9 cellular contexts compared by ENCODE assay signal in the genomic region with DNA sequence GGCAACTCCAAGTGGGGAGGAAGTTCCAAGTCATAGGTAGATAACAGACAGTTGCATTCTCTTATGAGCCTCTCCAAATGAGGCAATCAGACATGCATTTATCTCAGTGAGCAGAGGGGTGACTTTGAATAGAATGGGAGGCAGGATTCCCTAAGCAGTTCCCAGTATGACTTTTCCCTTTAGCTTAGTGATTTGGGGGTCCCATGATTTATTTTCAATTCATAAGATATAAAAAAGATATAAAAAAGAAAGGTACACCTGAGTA. TPM values are rescaled to one million over a fixed set of nuclear protein-coding genes. Genes with fewer than 3 reads are reported as not detected.
DNase-seq lines count a peak whose midpoint lies in the region; ATAC-seq, FAIRE-seq and TF ChIP-seq lines count a peak whose summit lies in the region.
"Had no signal": no experiment of that assay in that cellular context is flagged by ENCODE, and none has a peak within 500 bp of the region (broad histone marks: within the 10 kb centered on the region; RNA-seq: fewer than 3 reads in every experiment).

No MANE protein-coding gene starts in this region.

- H3K36me3 ChIP-seq in keratinocyte (ENCODE audit: control insufficient read depth in 2 of 2, extremely low read depth in 1 of 2, insufficient read depth in 2 of 2, low read length in 2 of 2) (peaks cover 0 to 2% of the 10 kb centered on the region in 2 experiments), thyroid gland (peaks cover 4 to 13% of the 10 kb centered on the region in 2 donors)

- intact Hi-C loops in thyroid gland (cut with DNase I): no loop called here

- no peak for DNase-seq in activated CD8-positive, alpha-beta memory T cell treated with anti-CD3 and anti-CD28 coated beads, Interleukin-2, amount 10 ng/mL, durations not matched to agents 7 days and 5 days
- no peak for DNase-seq in activated CD8-positive, alpha-beta memory T cell treated with anti-CD3 and anti-CD28 coated beads for 24 hours
- DNase-seq in keratinocyte (ENCODE audit: low read depth, low spot score) (no peak), thyroid gland (no peak), NCI-H2081 (lab: John Stamatoyannopoulos, UW) (no peak), occipital lobe (lab: John Stamatoyannopoulos, UW) (no peak)

- H3K27me3 ChIP-seq in keratinocyte (ENCODE audit: control insufficient read depth, extremely low read depth, insufficient read depth, low read length) (no peaks in the 10 kb centered on the region), thyroid gland (no peaks in the 10 kb centered on the region)

- H3K9me1 ChIP-seq in keratinocyte (ENCODE audit: control insufficient read depth, extremely low read depth, insufficient read depth, low read length): no peaks in the 10 kb centered on the region

- peak overlapping the region; percentile 91 for H3K4me3 Mint-ChIP-seq in activated CD8-positive, alpha-beta memory T cell treated with anti-CD3 and anti-CD28 coated beads, Interleukin-2, amount 10 ng/mL, durations not matched to agents 7 days and 5 days
- H3K4me3 Mint-ChIP-seq in activated T-helper 17 cell treated with anti-CD3 and anti-CD28 coated beads, Interleukin-2, amount 50 U/mL, for 72 hours: peak overlapping the region; percentile 100

- peak overlapping the region; percentile 22 for H2AFZ ChIP-seq in keratinocyte (ENCODE audit: control insufficient read depth, low read length)

- H3K9ac ChIP-seq in keratinocyte (ENCODE audit: control insufficient read depth, extremely low read depth, insufficient read depth, low read length): peak overlapping the region; percentile 97

- no peak for TF ChIP-seq CTCF in keratinocyte (optimal IDR thresholded peaks at IDR 0.05 in 1 of 3, IDR thresholded peaks at IDR 0.05 in 1 of 3, conservative IDR thresholded peaks at IDR 0.05 in 1 of 3; ENCODE audit: extremely low read depth in 1 of 3, insufficient read depth in 2 of 3, low read length in 3 of 3)
- no peak for TF ChIP-seq CTCF in thyroid gland (IDR thresholded peaks at IDR 0.05)

- no peak for FAIRE-seq in keratinocyte (lab: Jason Lieb, UNC)
- FAIRE-seq: TTC549 had no signal

- peaks cover 13% of the 10 kb centered on the region for H3K36me3 Mint-ChIP-seq in activated CD8-positive, alpha-beta memory T cell treated with anti-CD3 and anti-CD28 coated beads, Interleukin-2, amount 10 ng/mL, durations not matched to agents 7 days and 5 days
- peaks cover 29% of the 10 kb centered on the region for H3K36me3 Mint-ChIP-seq in activated T-helper 17 cell treated with anti-CD3 and anti-CD28 coated beads, Interleukin-2, amount 50 U/mL, for 72 hours (ENCODE audit: low read depth)

- peaks cover 14% of the 10 kb centered on the region for H3K79me2 ChIP-seq in keratinocyte (ENCODE audit: control insufficient read depth, insufficient read depth, low read length)

- H3K27ac ChIP-seq in keratinocyte (ENCODE audit: control insufficient read depth, insufficient read depth, low read length): peak overlapping the region; percentile 96
- no peak overlapping the region for H3K27ac ChIP-seq in thyroid gland

- H3K27ac Mint-ChIP-seq in activated CD8-positive, alpha-beta memory T cell treated with anti-CD3 and anti-CD28 coated beads, Interleukin-2, amount 10 ng/mL, durations not matched to agents 7 days and 5 days: peak overlapping the region; percentile 57
- peak overlapping the region; percentile 99 for H3K27ac Mint-ChIP-seq in activated T-helper 17 cell treated with anti-CD3 and anti-CD28 coated beads, Interleukin-2, amount 50 U/mL, for 72 hours

- H3K4me1 ChIP-seq in keratinocyte (ENCODE audit: control insufficient read depth, extremely low read depth, insufficient read depth, low read length) (peaks cover 14% of the 10 kb centered on the region), thyroid gland (peaks cover 11 to 14% of the 10 kb centered on the region in 2 donors)

- H3K9me3 Mint-ChIP-seq in activated CD8-positive, alpha-beta memory T cell treated with anti-CD3 and anti-CD28 coated beads, Interleukin-2, amount 10 ng/mL, durations not matched to agents 7 days and 5 days (ENCODE audit: low read depth): no peaks in the 10 kb centered on the region
- H3K9me3 Mint-ChIP-seq in activated T-helper 17 cell treated with anti-CD3 and anti-CD28 coated beads, Interleukin-2, amount 50 U/mL, for 72 hours: no peaks in the 10 kb centered on the region

- H3K9me3 ChIP-seq in keratinocyte (ENCODE audit: control insufficient read depth, low read depth, low read length) (no peaks in the 10 kb centered on the region), thyroid gland (no peaks in the 10 kb centered on the region)

- peaks cover 18% of the 10 kb centered on the region for H3K4me1 Mint-ChIP-seq in activated CD8-positive, alpha-beta memory T cell treated with anti-CD3 and anti-CD28 coated beads, Interleukin-2, amount 10 ng/mL, durations not matched to agents 7 days and 5 days
- H3K4me1 Mint-ChIP-seq in activated T-helper 17 cell treated with anti-CD3 and anti-CD28 coated beads, Interleukin-2, amount 50 U/mL, for 72 hours: peaks cover 12% of the 10 kb centered on the region

- H3K4me3 ChIP-seq in keratinocyte (ENCODE audit: control insufficient read depth in 2 of 3, extremely low read depth in 1 of 3, insufficient read depth in 2 of 3, low read depth in 1 of 3, low read length in 3 of 3) (peak overlapping the region; percentile 88 to 95 (median 90)), thyroid gland (replicated peaks in 1 of 3) (peak overlapping the region in 2 of 3 donors; percentile 79 to 99)

- no peaks in the 10 kb centered on the region for H4K20me1 ChIP-seq in keratinocyte (ENCODE audit: control insufficient read depth, extremely low read depth, insufficient read depth, low read length)

- H3K27me3 Mint-ChIP-seq in activated CD8-positive, alpha-beta memory T cell treated with anti-CD3 and anti-CD28 coated beads, Interleukin-2, amount 10 ng/mL, durations not matched to agents 7 days and 5 days: no peaks in the 10 kb centered on the region
- no peaks in the 10 kb centered on the region for H3K27me3 Mint-ChIP-seq in activated T-helper 17 cell treated with anti-CD3 and anti-CD28 coated beads, Interleukin-2, amount 50 U/mL, for 72 hours

- ATAC-seq in activated CD8-positive, alpha-beta memory T cell treated with anti-CD3 and anti-CD28 coated beads, Interleukin-2, amount 10 ng/mL, durations not matched to agents 7 days and 5 days: no peak
- ATAC-seq in activated T-helper 17 cell treated with anti-CD3 and anti-CD28 coated beads, Interleukin-2, amount 50 U/mL, for 72 hours (replicated peaks): no peak
- ATAC-seq in GM18868 (IDR thresholded peaks at IDR 0.05; ENCODE audit: unreplicated experiment): no peak

- no peak for TF ChIP-seq POLR2A in thyroid gland (IDR thresholded peaks at IDR 0.05)

- dilution Hi-C loops in keratinocyte (cut with MboI; ENCODE audit: extremely low pct_ligation_motif_present, low sequenced_read_pairs): no loop called here

- CTCF ChIA-PET in activated CD8-positive, alpha-beta memory T cell treated with anti-CD3 and anti-CD28 coated beads, Interleukin-2, amount 10 ng/mL, durations not matched to agents 7 days and 5 days (lab: Charles Lee): no interaction called here

- peak overlapping the region; percentile 82 for H3K4me2 ChIP-seq in keratinocyte (ENCODE audit: control insufficient read depth, extremely low read depth, insufficient read depth, low read depth, low read length)

RNA-seq across cellular contexts. Expression of a gene that starts 0.8 kb away (rescaled TPM):
- 10 to 100 TPM; 18.1 to 18.2 TPM for total RNA-seq in activated CD8-positive, alpha-beta memory T cell treated with anti-CD3 and anti-CD28 coated beads, Interleukin-2, amount 10 ng/mL, durations not matched to agents 7 days and 5 days
- 10 to 100 TPM; 20.9 to 26.3 TPM for total RNA-seq in activated T-helper 17 cell treated with anti-CD3 and anti-CD28 coated beads, Interleukin-2, amount 50 U/mL, for 72 hours
- 6.9 to 13.1 TPM (median 10.4 TPM) in 3 replicates for polyA plus RNA-seq in keratinocyte
- 22.5 TPM for polyA plus RNA-seq in keratinocyte (2011; ENCODE audit: low read depth)
- 2.8 and 5.7 TPM in 2 replicates for polyA plus RNA-seq in keratinocyte (2011; cell fraction: cytosol; rRNA removed)
- 18.5 and 25.5 TPM in 2 replicates for polyA plus RNA-seq in keratinocyte (2011; cell fraction: nucleus; rRNA removed)
- polyA plus RNA-seq in keratinocyte (2012; ENCODE audit: low replicate concordance): 10.9 and 12.7 TPM in 2 replicates
- 1.3 to 8.7 TPM (median 5.4 TPM) in 3 replicates for polyA minus RNA-seq in keratinocyte
- 2.7 TPM for polyA minus RNA-seq in keratinocyte (2011; cell fraction: cytosol; rRNA and poly(A)+ RNA removed)
- polyA minus RNA-seq in keratinocyte (2011; cell fraction: nucleus; rRNA and poly(A)+ RNA removed): 9.6 and 19.8 TPM in 2 replicates
- total RNA-seq in thyroid gland (10 to 100 TPM; 31.2 to 40.2 (median 37.4) TPM), occipital lobe (28.5 TPM)

RNA-seq across cellular contexts. Expression of a gene that starts 42.1 kb away (rescaled TPM):
- total RNA-seq in activated CD8-positive, alpha-beta memory T cell treated with anti-CD3 and anti-CD28 coated beads, Interleukin-2, amount 10 ng/mL, durations not matched to agents 7 days and 5 days: not detected
- total RNA-seq in activated T-helper 17 cell treated with anti-CD3 and anti-CD28 coated beads, Interleukin-2, amount 50 U/mL, for 72 hours: not detected
- not detected in 3 replicates for polyA plus RNA-seq in keratinocyte
- polyA plus RNA-seq in keratinocyte (2011; ENCODE audit: low read depth): not detected
- polyA plus RNA-seq in keratinocyte (2011; cell fraction: cytosol; rRNA removed): not detected in 2 replicates
- not detected in 2 replicates for polyA plus RNA-seq in keratinocyte (2011; cell fraction: nucleus; rRNA removed)
- not detected in 2 replicates for polyA plus RNA-seq in keratinocyte (2012; ENCODE audit: low replicate concordance)
- polyA minus RNA-seq in keratinocyte: not detected in 3 replicates
- polyA minus RNA-seq in keratinocyte (2011; cell fraction: cytosol; rRNA and poly(A)+ RNA removed): not detected
- polyA minus RNA-seq in keratinocyte (2011; cell fraction: nucleus; rRNA and poly(A)+ RNA removed): not detected in 2 replicates
- 10 to 100 TPM in 3 of 4 donors, 1 to 10 TPM in 1; 8.1 to 19.5 (median 12.4) TPM for total RNA-seq in thyroid gland
- 1.7 TPM for total RNA-seq in occipital lobe
